In genomic region chr10:8156918-8157317, GRCh38 we compare ENCODE assay signal across 22 cellular contexts.
DNase-seq lines count a peak whose midpoint lies in the region; ATAC-seq, FAIRE-seq and TF ChIP-seq lines count a peak whose summit lies in the region.
"Had no signal": no experiment of that assay in that cellular context is flagged by ENCODE, and none has a peak within 500 bp of the region (broad histone marks: within the 10 kb centered on the region; RNA-seq: fewer than 3 reads in every experiment).

No MANE protein-coding gene starts in this region.

- DNase-seq in GM12892 (ENCODE audit: insufficient read length) (no peak), trophoblast cell (no peak), urothelium cell line (ENCODE audit: low spot score) (no peak), MG63 (no peak)
- no peak for DNase-seq in naive thymus-derived CD8-positive, alpha-beta T cell
- DNase-seq: 8988T; C1 segment of cervical spinal cord; Calu3; CD4-positive, alpha-beta memory T cell; COR-L47; DMS53; DMS79 treated with DMSO at 0.1 percent for 48 hours; GF-D8; H9; HFFc6 had no signal

- no peak overlapping the region for H2BK120ac ChIP-seq in trophoblast cell (ENCODE audit: insufficient read depth, low read length, poor library complexity)

- H2AK5ac ChIP-seq in trophoblast cell (ENCODE audit: low read length) = no peak overlapping the region

- H3K36me3 ChIP-seq in trophoblast cell (ENCODE audit: control insufficient read depth in 1 of 2, insufficient read depth in 2 of 2, low read length in 2 of 2) (no peaks in the 10 kb centered on the region), MG63 (no peaks in the 10 kb centered on the region)

- no peak for TF ChIP-seq POLR2A in GM12892 (IDR thresholded peaks at IDR 0.05; ENCODE audit: low read depth, low read length)

- H3K4me2 ChIP-seq in trophoblast cell (ENCODE audit: low read length) = no peak overlapping the region
- H3K4me2 ChIP-seq: GM23338 had no signal

- no peak overlapping the region for H3K18ac ChIP-seq in trophoblast cell (ENCODE audit: low read length)

- no peak overlapping the region for H3K27ac Mint-ChIP-seq in naive thymus-derived CD8-positive, alpha-beta T cell
- H3K27ac Mint-ChIP-seq: CD4-positive, alpha-beta memory T cell; GM23338; H9; HFFc6 had no signal

- H3K4me1 Mint-ChIP-seq in naive thymus-derived CD8-positive, alpha-beta T cell = peaks cover 0 to 8% (median 2%) of the 10 kb centered on the region in 4 donors
- H3K4me1 Mint-ChIP-seq: H9 had no signal

- H3K4me3 Mint-ChIP-seq in naive thymus-derived CD8-positive, alpha-beta T cell = no peak overlapping the region
- H3K4me3 Mint-ChIP-seq: CD4-positive, alpha-beta memory T cell; GM23338; H9; HFFc6 had no signal

- H3K4ac ChIP-seq in trophoblast cell (ENCODE audit: low read depth, low read length) = no peak overlapping the region

- H2AFZ ChIP-seq in trophoblast cell (ENCODE audit: insufficient read depth, low read length, poor library complexity) = no peak overlapping the region
- H2AFZ ChIP-seq: GM23338 had no signal

- no peak overlapping the region for H4K8ac ChIP-seq in trophoblast cell (ENCODE audit: low read depth, low read length)

- ATAC-seq in esophagus mucosa = peak; percentile 23
- ATAC-seq in GM19035 (IDR thresholded peaks at IDR 0.05; ENCODE audit: unreplicated experiment) = no peak
- no peak for ATAC-seq in HG03571 (IDR thresholded peaks at IDR 0.05; ENCODE audit: unreplicated experiment)
- no peak for ATAC-seq in naive thymus-derived CD8-positive, alpha-beta T cell
- ATAC-seq: GM23338, HCT116 had no signal

- FAIRE-seq in GM12892 (lab: Jason Lieb, UNC) = peak; percentile 65
- peak; percentile 30 for FAIRE-seq in urothelium cell line (lab: Jason Lieb, UNC)
- FAIRE-seq: GM12891, GM19239 had no signal

- peaks cover 0 to 2% (median 0%) of the 10 kb centered on the region in 9 donors for H3K9me3 Mint-ChIP-seq in naive thymus-derived CD8-positive, alpha-beta T cell
- H3K9me3 Mint-ChIP-seq: CD4-positive, alpha-beta memory T cell; GM23338; H9 had no signal

- H3K14ac ChIP-seq in trophoblast cell (ENCODE audit: low read length) = no peak overlapping the region

- H3K4me3 ChIP-seq in trophoblast cell (ENCODE audit: low read depth, low read length) (peak overlapping the region; percentile 47), MG63 (no peak overlapping the region)
- H3K4me3 ChIP-seq: GM23338 had no signal

- POLR2A ChIA-PET in naive thymus-derived CD8-positive, alpha-beta T cell (lab: Charles Lee) = no interaction called here

- H2BK5ac ChIP-seq in trophoblast cell (ENCODE audit: low read depth, low read length, poor library complexity) = no peak overlapping the region

- H3K4me1 ChIP-seq in trophoblast cell (ENCODE audit: control insufficient read depth in 1 of 2, insufficient read depth in 2 of 2, low read length in 2 of 2) = peaks cover 0 to 2% of the 10 kb centered on the region in 2 experiments

- peaks cover 0 to 8% (median 0%) of the 10 kb centered on the region in 5 donors for H3K27me3 Mint-ChIP-seq in naive thymus-derived CD8-positive, alpha-beta T cell

- no CpG with 5 or more reads among the region's 4 CpGs for WGBS in trophoblast cell (ENCODE audit: extremely low coverage, insufficient coverage, insufficient read length)

- H2BK12ac ChIP-seq in trophoblast cell (ENCODE audit: low read length) = no peak overlapping the region

- H4K12ac ChIP-seq in trophoblast cell (ENCODE audit: low read depth, low read length) = no peak overlapping the region

- H3K9me3 ChIP-seq in trophoblast cell (ENCODE audit: insufficient read depth, low read depth, low read length) (peaks cover 2% of the 10 kb centered on the region), MG63 (no peaks in the 10 kb centered on the region)

- peaks cover 0 to 5% (median 0%) of the 10 kb centered on the region in 3 donors for H3K36me3 Mint-ChIP-seq in naive thymus-derived CD8-positive, alpha-beta T cell
- H3K36me3 Mint-ChIP-seq: CD4-positive, alpha-beta memory T cell had no signal

- no peak overlapping the region for H3K9ac ChIP-seq in trophoblast cell (ENCODE audit: low read length)

- H3K79me1 ChIP-seq in trophoblast cell (ENCODE audit: low read length) = peaks cover 3% of the 10 kb centered on the region

- no peak overlapping the region for H3K23ac ChIP-seq in trophoblast cell (ENCODE audit: low read length)

- no peaks in the 10 kb centered on the region for H3K27me3 ChIP-seq in trophoblast cell (ENCODE audit: insufficient read depth, low read length)
- no peaks in the 10 kb centered on the region for H3K27me3 ChIP-seq in MG63

- H3K79me2 ChIP-seq in trophoblast cell (ENCODE audit: control insufficient read depth, insufficient read depth, low read length, poor library complexity) = no peaks in the 10 kb centered on the region

- no peak overlapping the region for H4K91ac ChIP-seq in trophoblast cell (ENCODE audit: low read depth, low read length)

- H3K27ac ChIP-seq in trophoblast cell (ENCODE audit: low read depth, low read length) = no peak overlapping the region
